ENCODE assay signal across 2 cellular contexts in the genomic region with DNA sequence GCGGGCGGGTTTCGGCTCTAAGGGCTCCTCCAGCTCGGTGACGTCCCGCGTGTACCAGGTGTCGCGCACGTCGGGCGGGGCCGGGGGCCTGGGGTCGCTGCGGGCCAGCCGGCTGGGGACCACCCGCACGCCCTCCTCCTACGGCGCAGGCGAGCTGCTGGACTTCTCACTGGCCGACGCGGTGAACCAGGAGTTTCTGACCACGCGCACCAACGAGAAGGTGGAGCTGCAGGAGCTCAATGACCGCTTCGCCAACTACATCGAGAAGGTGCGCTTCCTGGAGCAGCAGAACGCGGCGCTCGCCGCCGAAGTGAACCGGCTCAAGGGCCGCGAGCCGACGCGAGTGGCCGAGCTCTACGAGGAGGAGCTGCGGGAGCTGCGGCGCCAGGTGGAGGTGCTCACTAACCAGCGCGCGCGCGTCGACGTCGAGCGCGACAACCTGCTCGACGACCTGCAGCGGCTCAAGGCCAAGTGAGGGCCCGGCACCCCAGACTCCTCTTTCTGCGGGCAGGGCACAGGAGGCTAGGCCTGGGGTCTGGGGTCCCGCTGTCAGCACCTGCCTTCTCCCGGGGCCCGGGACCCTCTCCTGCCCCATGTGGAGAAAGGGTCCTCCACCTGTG.
TF ChIP-seq lines count a peak whose summit lies in the region.

No MANE protein-coding gene starts in this region.

TF ChIP-seq in H1, 55 proteins besides CTCF, POLR2A, EP300 and RAD21 (continues in another document):
- TF ChIP-seq RXRA (IDR thresholded peaks at IDR 0.05; ENCODE audit: insufficient read depth, low read depth, low read length): no peak
- TF ChIP-seq FOSL1 (IDR thresholded peaks at IDR 0.05; ENCODE audit: insufficient read depth, low read depth, low read length): no peak
- TF ChIP-seq RFX5 (IDR thresholded peaks at IDR 0.05; ENCODE audit: borderline replicate concordance, low read depth, low read length): no peak
- TF ChIP-seq CREB1 (IDR thresholded peaks at IDR 0.05): peak; percentile 48
- no peak for TF ChIP-seq CHD7 (IDR thresholded peaks at IDR 0.05; ENCODE audit: insufficient replicate concordance, low read length)
- TF ChIP-seq MAFK (IDR thresholded peaks at IDR 0.05; ENCODE audit: low read depth, low read length): no peak
- no peak for TF ChIP-seq BRCA1 (IDR thresholded peaks at IDR 0.05; ENCODE audit: low read depth, low read length)
- TF ChIP-seq KDM4A (IDR thresholded peaks at IDR 0.05; ENCODE audit: low read depth, low read length, severe bottlenecking): peak; percentile 93
- peak; percentile 68 for TF ChIP-seq EZH2 (IDR thresholded peaks at IDR 0.05; ENCODE audit: low read depth, low read length, severe bottlenecking)
- TF ChIP-seq JUN (IDR thresholded peaks at IDR 0.05; ENCODE audit: low read depth, low read length): no peak
- TF ChIP-seq MAX (IDR thresholded peaks at IDR 0.05): peak; percentile 93
- no peak for TF ChIP-seq BCL11A (IDR thresholded peaks at IDR 0.05; ENCODE audit: low read depth in 2 of 2, low read length in 2 of 2)
- peak; percentile 82 for TF ChIP-seq SUZ12 (IDR thresholded peaks at IDR 0.05; ENCODE audit: low read length)
- peak; percentile 91 for TF ChIP-seq E2F6 (IDR thresholded peaks at IDR 0.05)
- TF ChIP-seq JUND (IDR thresholded peaks at IDR 0.05; ENCODE audit: low read length): no peak

TF ChIP-seq in SK-N-SH treated with all-trans-retinoic acid at 6 μM for 48 hours, 23 proteins besides CTCF, POLR2A, EP300 and RAD21:
- TF ChIP-seq, protein P1, sequence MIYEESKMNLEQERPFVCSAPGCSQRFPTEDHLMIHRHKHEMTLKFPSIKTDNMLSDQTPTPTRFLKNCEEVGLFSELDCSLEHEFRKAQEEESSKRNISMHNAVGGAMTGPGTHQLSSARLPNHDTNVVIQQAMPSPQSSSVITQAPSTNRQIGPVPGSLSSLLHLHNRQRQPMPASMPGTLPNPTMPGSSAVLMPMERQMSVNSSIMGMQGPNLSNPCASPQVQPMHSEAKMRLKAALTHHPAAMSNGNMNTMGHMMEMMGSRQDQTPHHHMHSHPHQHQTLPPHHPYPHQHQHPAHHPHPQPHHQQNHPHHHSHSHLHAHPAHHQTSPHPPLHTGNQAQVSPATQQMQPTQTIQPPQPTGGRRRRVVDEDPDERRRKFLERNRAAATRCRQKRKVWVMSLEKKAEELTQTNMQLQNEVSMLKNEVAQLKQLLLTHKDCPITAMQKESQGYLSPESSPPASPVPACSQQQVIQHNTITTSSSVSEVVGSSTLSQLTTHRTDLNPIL (CRISPR knock-in tag; IDR thresholded peaks at IDR 0.05; ENCODE audit: low read depth): no peak
- TF ChIP-seq PPARA (CRISPR knock-in tag; IDR thresholded peaks at IDR 0.05; ENCODE audit: borderline replicate concordance) (no peak), ZC3H10 (CRISPR knock-in tag; IDR thresholded peaks at IDR 0.05) (no peak), CSDC2 (CRISPR knock-in tag; IDR thresholded peaks at IDR 0.05) (no peak), ISL1 (CRISPR knock-in tag; IDR thresholded peaks at IDR 0.05) (no peak), ZNF565 (CRISPR knock-in tag; conservative IDR thresholded peaks at IDR 0.05; ENCODE audit: low read depth) (no peak), ZFP3 (CRISPR knock-in tag; IDR thresholded peaks at IDR 0.05) (no peak), TOX (CRISPR knock-in tag; IDR thresholded peaks at IDR 0.05; ENCODE audit: borderline replicate concordance) (no peak), BACH2 (CRISPR knock-in tag; IDR thresholded peaks at IDR 0.05; ENCODE audit: borderline replicate concordance) (no peak), ZFP30 (CRISPR knock-in tag; IDR thresholded peaks at IDR 0.05) (no peak), RARB (CRISPR knock-in tag; IDR thresholded peaks at IDR 0.05) (no peak), CSRNP3 (CRISPR knock-in tag; IDR thresholded peaks at IDR 0.05) (no peak), ZNF8 (CRISPR knock-in tag; IDR thresholded peaks at IDR 0.05) (no peak), SNAI2 (CRISPR knock-in tag; IDR thresholded peaks at IDR 0.05) (no peak), TCF4 (CRISPR knock-in tag; IDR thresholded peaks at IDR 0.05; ENCODE audit: borderline replicate concordance) (no peak), GLIS3 (CRISPR knock-in tag; IDR thresholded peaks at IDR 0.05) (no peak)
- TF ChIP-seq, protein P2, sequence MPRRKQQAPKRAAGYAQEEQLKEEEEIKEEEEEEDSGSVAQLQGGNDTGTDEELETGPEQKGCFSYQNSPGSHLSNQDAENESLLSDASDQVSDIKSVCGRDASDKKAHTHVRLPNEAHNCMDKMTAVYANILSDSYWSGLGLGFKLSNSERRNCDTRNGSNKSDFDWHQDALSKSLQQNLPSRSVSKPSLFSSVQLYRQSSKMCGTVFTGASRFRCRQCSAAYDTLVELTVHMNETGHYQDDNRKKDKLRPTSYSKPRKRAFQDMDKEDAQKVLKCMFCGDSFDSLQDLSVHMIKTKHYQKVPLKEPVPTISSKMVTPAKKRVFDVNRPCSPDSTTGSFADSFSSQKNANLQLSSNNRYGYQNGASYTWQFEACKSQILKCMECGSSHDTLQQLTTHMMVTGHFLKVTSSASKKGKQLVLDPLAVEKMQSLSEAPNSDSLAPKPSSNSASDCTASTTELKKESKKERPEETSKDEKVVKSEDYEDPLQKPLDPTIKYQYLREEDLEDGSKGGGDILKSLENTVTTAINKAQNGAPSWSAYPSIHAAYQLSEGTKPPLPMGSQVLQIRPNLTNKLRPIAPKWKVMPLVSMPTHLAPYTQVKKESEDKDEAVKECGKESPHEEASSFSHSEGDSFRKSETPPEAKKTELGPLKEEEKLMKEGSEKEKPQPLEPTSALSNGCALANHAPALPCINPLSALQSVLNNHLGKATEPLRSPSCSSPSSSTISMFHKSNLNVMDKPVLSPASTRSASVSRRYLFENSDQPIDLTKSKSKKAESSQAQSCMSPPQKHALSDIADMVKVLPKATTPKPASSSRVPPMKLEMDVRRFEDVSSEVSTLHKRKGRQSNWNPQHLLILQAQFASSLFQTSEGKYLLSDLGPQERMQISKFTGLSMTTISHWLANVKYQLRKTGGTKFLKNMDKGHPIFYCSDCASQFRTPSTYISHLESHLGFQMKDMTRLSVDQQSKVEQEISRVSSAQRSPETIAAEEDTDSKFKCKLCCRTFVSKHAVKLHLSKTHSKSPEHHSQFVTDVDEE (CRISPR knock-in tag; IDR thresholded peaks at IDR 0.05): no peak
